ENCODE assay signal across 1 cellular context in genomic region chr1:179021873-179022272, GRCh38.
TF ChIP-seq lines count a peak whose summit lies in the region.

No MANE protein-coding gene starts in this region.

TF ChIP-seq in WTC11, 78 proteins besides CTCF, POLR2A, EP300 and RAD21 (continued from another document):
- TF ChIP-seq MXD4 (CRISPR knock-in tag; IDR thresholded peaks at IDR 0.05; ENCODE audit: borderline replicate concordance) (no peak), ZNF121 (CRISPR knock-in tag; IDR thresholded peaks at IDR 0.05) (no peak), NR2C2 (CRISPR knock-in tag; IDR thresholded peaks at IDR 0.05) (no peak)
